26 cellular contexts compared by ENCODE assay signal in genomic region chr6:40753939-40754448, GRCh38.
"Had no signal": no experiment of that assay in that cellular context is flagged by ENCODE, and none has a peak within 500 bp of the region (broad histone marks: within the 10 kb centered on the region; RNA-seq: fewer than 3 reads in every experiment).

No MANE protein-coding gene starts in this region.

- H3K36me3 Mint-ChIP-seq: mesothelial cell of epicardium; stimulated activated naive B cell treated with anti-CD40 and anti-IgM and Interleukin-4, amounts not matched to agents 10 μg/mL and 1 μg/mL and 100 μg/mL, for 72 hours had no signal

- H3K4me3 ChIP-seq: heart left ventricle, hepatocyte, left lung, ovary, psoas muscle, suprapubic skin, transverse colon, upper lobe of right lung, uterus had no signal

- H3K9me3 ChIP-seq: heart left ventricle, left lung, ovary, psoas muscle, suprapubic skin, transverse colon, upper lobe of right lung, uterus had no signal

- H3K9me3 Mint-ChIP-seq: mesothelial cell of epicardium; naive thymus-derived CD4-positive, alpha-beta T cell; nephron; stimulated activated naive B cell treated with anti-CD40 and anti-IgM and Interleukin-4, amounts not matched to agents 10 μg/mL and 1 μg/mL and 100 μg/mL, for 72 hours; stimulated activated naive CD8-positive, alpha-beta T cell treated with anti-CD3 and anti-CD28 coated beads, Interleukin-15, Interleukin-2, amounts not matched to agents 100 ng/mL and 50 ng/mL, for 24 hours had no signal

- ATAC-seq: esophagus mucosa; heart left ventricle; left cardiac atrium; left lung; naive thymus-derived CD4-positive, alpha-beta T cell; psoas muscle; stimulated activated naive B cell treated with anti-CD40 and anti-IgM and Interleukin-4, amounts not matched to agents 10 μg/mL and 1 μg/mL and 100 μg/mL, for 72 hours; upper lobe of right lung had no signal

- DNase-seq: cerebellar nuclear complex; effector CD4-positive, alpha-beta T cell; foreskin melanocyte; heart left ventricle; left cardiac atrium; mesenchymal stem cell; naive thymus-derived CD4-positive, alpha-beta T cell; occipital lobe; ovary; psoas muscle; small intestine; stimulated activated CD4-positive, alpha-beta T cell treated with anti-CD3 and anti-CD28 coated beads, Interleukin-15, amount 100 ng/mL, for 24 hours; stimulated activated CD4-positive, alpha-beta T cell treated with anti-CD3 and anti-CD28 coated beads, Interleukin-2, amount 100 ng/mL, for 48 hours; stimulated activated naive B cell treated with anti-CD40 and anti-IgM and Interleukin-4, amounts not matched to agents 10 μg/mL and 1 μg/mL and 100 μg/mL, for 72 hours; transverse colon; upper lobe of right lung had no signal

- H3K27me3 ChIP-seq: ovary, uterus had no signal

- FAIRE-seq: islet of Langerhans, small intestine had no signal

- H3K4me2 ChIP-seq: hepatocyte had no signal

- H3K4me1 ChIP-seq: left lung, psoas muscle, suprapubic skin, transverse colon, upper lobe of right lung had no signal

- H3K27ac Mint-ChIP-seq: mesothelial cell of epicardium; naive thymus-derived CD4-positive, alpha-beta T cell; stimulated activated naive B cell treated with anti-CD40 and anti-IgM and Interleukin-4, amounts not matched to agents 10 μg/mL and 1 μg/mL and 100 μg/mL, for 72 hours; stimulated activated naive CD8-positive, alpha-beta T cell treated with anti-CD3 and anti-CD28 coated beads, Interleukin-15, Interleukin-2, amounts not matched to agents 100 ng/mL and 50 ng/mL, for 24 hours had no signal

- H3K27ac ChIP-seq: epithelial cell of prostate, heart left ventricle, hepatocyte, left lung, ovary, psoas muscle, suprapubic skin, upper lobe of right lung had no signal

- H3K36me3 ChIP-seq: heart left ventricle, left lung, ovary, suprapubic skin, transverse colon, upper lobe of right lung, uterus had no signal

- H3K4me3 Mint-ChIP-seq: mesothelial cell of epicardium; naive thymus-derived CD4-positive, alpha-beta T cell; stimulated activated naive B cell treated with anti-CD40 and anti-IgM and Interleukin-4, amounts not matched to agents 10 μg/mL and 1 μg/mL and 100 μg/mL, for 72 hours; stimulated activated naive CD8-positive, alpha-beta T cell treated with anti-CD3 and anti-CD28 coated beads, Interleukin-15, Interleukin-2, amounts not matched to agents 100 ng/mL and 50 ng/mL, for 24 hours had no signal
